In the genomic region with DNA sequence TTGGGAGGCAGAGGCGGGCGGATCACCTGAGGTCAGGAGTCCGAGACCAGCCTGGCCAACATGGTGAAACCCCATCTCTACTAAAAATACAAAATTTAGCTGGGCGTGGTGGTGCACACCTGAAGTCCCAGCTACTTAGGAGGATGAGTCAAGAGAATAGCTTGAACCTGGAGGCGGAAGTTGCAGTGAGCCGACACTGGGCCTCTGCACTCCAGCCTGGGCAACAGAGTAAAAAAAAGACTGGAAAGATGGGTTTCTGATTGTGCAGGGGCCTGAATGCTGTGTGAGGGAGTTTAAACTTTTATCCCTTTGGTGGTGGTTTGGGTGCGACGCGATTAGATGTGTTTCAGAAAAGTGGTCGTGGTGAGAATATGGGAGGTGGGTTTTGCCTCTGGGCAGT, we compare ENCODE assay signal across 13 cellular contexts. TPM values are rescaled to one million over a fixed set of nuclear protein-coding genes. Genes with fewer than 3 reads are reported as not detected.
DNase-seq lines count a peak whose midpoint lies in the region; ATAC-seq, FAIRE-seq and TF ChIP-seq lines count a peak whose summit lies in the region.
"Had no signal": no experiment of that assay in that cellular context is flagged by ENCODE, and none has a peak within 500 bp of the region (broad histone marks: within the 10 kb centered on the region; RNA-seq: fewer than 3 reads in every experiment).

No MANE protein-coding gene starts in this region.

- no peak for TF ChIP-seq CTCF in CD14-positive monocyte (IDR thresholded peaks at IDR 0.05)
- TF ChIP-seq CTCF in GM12875 (IDR thresholded peaks at IDR 0.05; ENCODE audit: borderline replicate concordance, insufficient read depth, low read depth, low read length), result no peak
- TF ChIP-seq CTCF in pancreas (IDR thresholded peaks at IDR 0.05), result no peak

- intact Hi-C loops in CD14-positive monocyte (cut with micrococcal nuclease) (loop anchor here in 1 of 2 donors (10.0 kb wide), 1 partner anchor 110 kb away; a partner anchor contains a TSS), pancreas (cut with DNase I) (no loop called here)
- intact Hi-C loops in naive thymus-derived CD4-positive, alpha-beta T cell (cut with micrococcal nuclease), result loop anchor here (5.0 kb wide), 3 partner anchors 117 to 833 kb away; a partner anchor contains a TSS

- H3K4me3 ChIP-seq in GM12875 (ENCODE audit: low read depth, low read length), result peak overlapping the region; percentile 41
- peak overlapping the region; percentile 66 for H3K4me3 ChIP-seq in naive thymus-derived CD4-positive, alpha-beta T cell (ENCODE audit: low read length)
- no peak overlapping the region for H3K4me3 ChIP-seq in pancreas

- H3K27ac Mint-ChIP-seq in CD14-positive monocyte, result peak overlapping the region in 5 of 7 donors; percentile 33 to 77 (median 61)
- H3K27ac Mint-ChIP-seq in activated naive CD8-positive, alpha-beta T cell, result peak overlapping the region; percentile 90
- peak overlapping the region; percentile 60 to 96 (median 84) for H3K27ac Mint-ChIP-seq in naive thymus-derived CD4-positive, alpha-beta T cell

- H3K27me3 ChIP-seq in naive thymus-derived CD4-positive, alpha-beta T cell (ENCODE audit: control insufficient read depth in 2 of 2, insufficient read depth in 2 of 2, low read length in 2 of 2), result no peaks in the 10 kb centered on the region
- no peaks in the 10 kb centered on the region for H3K27me3 ChIP-seq in pancreas
- H3K27me3 ChIP-seq: left lung had no signal

- H3K9me3 ChIP-seq in naive thymus-derived CD4-positive, alpha-beta T cell (ENCODE audit: control insufficient read depth in 2 of 3, low read length in 3 of 3), result no peaks in the 10 kb centered on the region
- no peaks in the 10 kb centered on the region for H3K9me3 ChIP-seq in pancreas
- H3K9me3 ChIP-seq: left lung had no signal

- H3K4me1 Mint-ChIP-seq in CD14-positive monocyte, result peaks cover 74% of the 10 kb centered on the region
- H3K4me1 Mint-ChIP-seq in activated naive CD8-positive, alpha-beta T cell (ENCODE audit: low read depth), result peaks cover 59% of the 10 kb centered on the region
- H3K4me1 Mint-ChIP-seq in naive thymus-derived CD4-positive, alpha-beta T cell, result peaks cover 48 to 64% (median 60%) of the 10 kb centered on the region in 7 donors

- H3K27ac ChIP-seq in naive thymus-derived CD4-positive, alpha-beta T cell (ENCODE audit: low read depth, low read length), result peak overlapping the region; percentile 50
- no peak overlapping the region for H3K27ac ChIP-seq in pancreas
- H3K27ac ChIP-seq: SK-N-MC had no signal

- no peak for DNase-seq in CD14-positive monocyte (ENCODE audit: low spot score)
- no peak for DNase-seq in naive thymus-derived CD4-positive, alpha-beta T cell
- DNase-seq in pancreas, result no peak
- DNase-seq: foreskin melanocyte, NCI-H69 had no signal

- POLR2A ChIA-PET in naive thymus-derived CD4-positive, alpha-beta T cell (lab: Charles Lee), result interaction anchor here (1.3 kb wide), 1 partner anchor 116 kb away, joined by 3 read pairs; no protein-coding TSS in a partner anchor

- H3K4me1 ChIP-seq in naive thymus-derived CD4-positive, alpha-beta T cell (ENCODE audit: control insufficient read depth in 2 of 2, insufficient read depth in 2 of 2, low read length in 2 of 2), result peaks cover 23 to 44% of the 10 kb centered on the region in 2 donors
- peaks cover 3 to 12% (median 4%) of the 10 kb centered on the region in 3 donors for H3K4me1 ChIP-seq in pancreas

- H3K36me3 Mint-ChIP-seq in CD14-positive monocyte, result no peaks in the 10 kb centered on the region
- no peaks in the 10 kb centered on the region for H3K36me3 Mint-ChIP-seq in activated naive CD8-positive, alpha-beta T cell
- H3K36me3 Mint-ChIP-seq in naive thymus-derived CD4-positive, alpha-beta T cell, result peaks cover 0 to 22% (median 0%) of the 10 kb centered on the region in 5 donors

- H3K4me3 Mint-ChIP-seq in CD14-positive monocyte, result peak overlapping the region; percentile 82 to 90
- H3K4me3 Mint-ChIP-seq in activated naive CD8-positive, alpha-beta T cell, result peak overlapping the region; percentile 90
- peak overlapping the region; percentile 79 to 92 (median 84) for H3K4me3 Mint-ChIP-seq in naive thymus-derived CD4-positive, alpha-beta T cell

- CTCF ChIA-PET in naive thymus-derived CD4-positive, alpha-beta T cell (lab: Charles Lee), result interaction anchor here (0.9 kb wide), 1 partner anchor 9 kb away, joined by 3 read pairs; no protein-coding TSS in a partner anchor

- H3K36me3 ChIP-seq in naive thymus-derived CD4-positive, alpha-beta T cell (ENCODE audit: control insufficient read depth in 2 of 3, insufficient read depth in 3 of 3, low read length in 3 of 3), result peaks cover 0 to 3% (median 0%) of the 10 kb centered on the region in 3 experiments
- no peaks in the 10 kb centered on the region for H3K36me3 ChIP-seq in pancreas
- H3K36me3 ChIP-seq: left lung had no signal

- no peaks in the 10 kb centered on the region for H3K9me3 Mint-ChIP-seq in CD14-positive monocyte
- no peaks in the 10 kb centered on the region for H3K9me3 Mint-ChIP-seq in activated naive CD8-positive, alpha-beta T cell (ENCODE audit: low read depth)
- H3K9me3 Mint-ChIP-seq in naive thymus-derived CD4-positive, alpha-beta T cell, result no peaks in the 10 kb centered on the region

- FAIRE-seq in pancreas (lab: Jason Lieb, UNC), result no peak

- ATAC-seq in naive thymus-derived CD4-positive, alpha-beta T cell, result no peak
- ATAC-seq in HG03378 (IDR thresholded peaks at IDR 0.05; ENCODE audit: unreplicated experiment) (no peak), pancreas (no peak), HG03097 (IDR thresholded peaks at IDR 0.05; ENCODE audit: low FRiP score, unreplicated experiment) (no peak), HG03045 (IDR thresholded peaks at IDR 0.05; ENCODE audit: unreplicated experiment) (no peak)
- ATAC-seq: left lung, sciatic nerve had no signal

- no peaks in the 10 kb centered on the region for H3K27me3 Mint-ChIP-seq in CD14-positive monocyte (ENCODE audit: low read depth in 3 of 3)
- no peaks in the 10 kb centered on the region for H3K27me3 Mint-ChIP-seq in activated naive CD8-positive, alpha-beta T cell
- H3K27me3 Mint-ChIP-seq in naive thymus-derived CD4-positive, alpha-beta T cell, result peaks cover 0 to 2% (median 0%) of the 10 kb centered on the region in 5 donors

- WGBS in pancreas, 2 donors, result 94 to 96% methylated on average over 10 of the region's 10 CpGs

RNA-seq across cellular contexts. Expression of a gene that starts 1.8 kb away (rescaled TPM):
- polyA plus RNA-seq in CD14-positive monocyte (1 to 10 TPM; 5.8 to 7.5 TPM), pancreas (1 to 10 TPM; 7.0 to 8.7 TPM)
- 10 to 100 TPM; 13.3 to 41.6 (median 24.3) TPM for total RNA-seq in naive thymus-derived CD4-positive, alpha-beta T cell
- 10 to 100 TPM in 1 of 2 donors, 1 to 10 TPM in 1; 8.1 to 16.8 TPM for polyA plus RNA-seq in naive thymus-derived CD4-positive, alpha-beta T cell
- total RNA-seq in pancreas, result 10 to 100 TPM in 1 of 6 donors, 1 to 10 TPM in 5; 7.3 to 13.2 (median 8.6) TPM

RNA-seq across cellular contexts. Expression of a gene that starts 50.6 kb away (rescaled TPM):
- polyA plus RNA-seq in CD14-positive monocyte (10 to 100 TPM; 46.0 to 69.2 TPM), pancreas (10 to 100 TPM; 83.2 to 90.6 TPM)
- total RNA-seq in naive thymus-derived CD4-positive, alpha-beta T cell, result 100 to 1,000 TPM; 127 to 189 (median 158) TPM
- polyA plus RNA-seq in naive thymus-derived CD4-positive, alpha-beta T cell, result 100 to 1,000 TPM in 1 of 2 donors, 10 to 100 TPM in 1; 78.0 to 157 TPM
- 100 to 1,000 TPM in 1 of 6 donors, 10 to 100 TPM in 5; 61.1 to 106 (median 72.4) TPM for total RNA-seq in pancreas

Comparison
In these comparisons a context has a peak if more than half of its experiments do, and no peak if none do; other contexts are left out.
1. H3K4me3 ChIP-seq: peak in GM12875 (single experiment) and naive thymus-derived CD4-positive, alpha-beta T cell (single experiment); none in pancreas (0 of 4).
2. intact Hi-C loops: an anchor here in naive thymus-derived CD4-positive, alpha-beta T cell (5.0 kb wide); none called in pancreas.
3. Peak in every context shown above with its lines, with median percentiles within 50 percentile points of each other: H3K27ac Mint-ChIP-seq and H3K4me3 Mint-ChIP-seq.